Comparison of ENCODE assay signal across 13 cellular contexts in the genomic region with DNA sequence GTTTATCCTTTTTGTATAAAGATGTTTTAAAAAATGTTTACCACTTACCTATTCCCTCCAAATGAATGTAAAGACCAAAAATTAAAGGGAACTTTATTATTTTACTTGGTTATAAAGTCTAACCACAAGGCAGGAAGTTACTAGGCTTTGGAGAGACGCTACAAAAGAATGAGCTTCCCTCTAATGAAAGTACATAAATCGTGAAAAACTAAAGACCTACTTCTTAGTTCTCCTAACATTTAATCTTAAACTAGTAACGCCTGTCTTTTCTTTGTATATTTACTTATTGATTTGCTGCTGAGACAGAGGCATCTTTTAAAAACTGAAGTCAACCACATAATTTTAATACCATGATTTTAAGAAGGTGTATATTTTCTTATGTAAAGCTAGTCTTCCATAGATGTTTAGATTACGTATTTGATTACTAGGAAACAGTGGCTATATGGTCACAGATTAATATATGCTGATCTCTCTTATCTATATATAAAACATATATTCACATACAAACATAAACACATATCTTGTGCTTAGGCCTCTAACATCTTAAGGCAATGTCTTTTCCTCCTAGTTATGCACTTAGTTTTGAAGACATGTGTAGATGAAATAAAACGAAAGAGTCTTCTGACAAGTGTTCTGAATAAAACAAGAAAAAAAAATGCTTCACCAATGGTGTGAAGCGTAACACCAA.
DNase-seq lines count a peak whose midpoint lies in the region; FAIRE-seq and TF ChIP-seq lines count a peak whose summit lies in the region.
"Had no signal": no experiment of that assay in that cellular context is flagged by ENCODE, and none has a peak within 500 bp of the region (broad histone marks: within the 10 kb centered on the region; RNA-seq: fewer than 3 reads in every experiment).

No MANE protein-coding gene starts in this region.

- intact Hi-C loops in CD4-positive, alpha-beta memory T cell (cut with micrococcal nuclease), result no loop called here

- DNase-seq in A172 (ENCODE audit: low spot score) (peak; percentile 53), MG63 (no peak), NCI-H774 (lab: John Stamatoyannopoulos, UW) (no peak)
- DNase-seq in activated effector memory CD4-positive, alpha-beta T cell treated with Interleukin-2 at 50 U/mL for 16 hours, result no peak
- DNase-seq in activated CD4-positive, alpha-beta T cell treated with anti-CD3 and anti-CD28 coated beads for 48 hours, result no peak
- no peak for DNase-seq in CD4-positive, alpha-beta memory T cell
- DNase-seq: activated CD4-positive, alpha-beta T cell treated with anti-CD3 and anti-CD28 coated beads, Interleukin-2, amount 10 ng/mL, durations not matched to agents 24 days and 14 days; COR-L47; NCI-H748 treated with DMSO at 0.1 percent for 48 hours; small intestine had no signal

- peak; percentile 71 for FAIRE-seq in endometrium (lab: Jason Lieb, UNC)
- FAIRE-seq: GM19239, small intestine had no signal

- no peaks in the 10 kb centered on the region for H3K27me3 Mint-ChIP-seq in nephron (ENCODE audit: low read depth)
- no peaks in the 10 kb centered on the region for H3K27me3 Mint-ChIP-seq in CD4-positive, alpha-beta memory T cell

- no peak for TF ChIP-seq CTCF in nephron (IDR thresholded peaks at IDR 0.05; ENCODE audit: unreplicated experiment in 3 of 3)

- peaks cover 40% of the 10 kb centered on the region for H3K36me3 Mint-ChIP-seq in nephron (ENCODE audit: low read depth)
- no peaks in the 10 kb centered on the region for H3K36me3 Mint-ChIP-seq in CD4-positive, alpha-beta memory T cell

- no peaks in the 10 kb centered on the region for H3K27me3 ChIP-seq in MG63
- H3K27me3 ChIP-seq in CD4-positive, alpha-beta memory T cell (ENCODE audit: insufficient read depth, low read length), result no peaks in the 10 kb centered on the region

- H3K27ac ChIP-seq in CD4-positive, alpha-beta memory T cell (ENCODE audit: low read depth, low read length), result no peak overlapping the region

- no peaks in the 10 kb centered on the region for H3K4me1 ChIP-seq in CD4-positive, alpha-beta memory T cell (ENCODE audit: insufficient read depth, low read length)

- POLR2A ChIA-PET in CD4-positive, alpha-beta memory T cell (lab: Charles Lee; ENCODE audit: partially characterized antibody), result no interaction called here

- peak overlapping the region; percentile 99 to 100 (median 100) for H3K27ac Mint-ChIP-seq in nephron
- H3K27ac Mint-ChIP-seq in CD4-positive, alpha-beta memory T cell, result no peak overlapping the region
- H3K27ac Mint-ChIP-seq: activated CD4-positive, alpha-beta T cell treated with anti-CD3 and anti-CD28 coated beads, Interleukin-2, amount 10 ng/mL, durations not matched to agents 24 days and 14 days had no signal

- peaks cover 24% of the 10 kb centered on the region for H3K4me1 Mint-ChIP-seq in nephron
- H3K4me1 Mint-ChIP-seq in CD4-positive, alpha-beta memory T cell, result peaks cover 0 to 2% (median under 1%) of the 10 kb centered on the region in 4 donors

- peak overlapping the region; percentile 89 to 93 (median 91) for H3K4me3 Mint-ChIP-seq in nephron
- no peak overlapping the region for H3K4me3 Mint-ChIP-seq in CD4-positive, alpha-beta memory T cell
- H3K4me3 Mint-ChIP-seq: activated CD4-positive, alpha-beta T cell treated with anti-CD3 and anti-CD28 coated beads, Interleukin-2, amount 10 ng/mL, durations not matched to agents 24 days and 14 days had no signal

- peaks cover 34% of the 10 kb centered on the region for H3K9me3 Mint-ChIP-seq in nephron
- H3K9me3 Mint-ChIP-seq in CD4-positive, alpha-beta memory T cell, result peaks cover 0 to 17% (median 3%) of the 10 kb centered on the region in 8 donors
- H3K9me3 Mint-ChIP-seq: activated CD4-positive, alpha-beta T cell treated with anti-CD3 and anti-CD28 coated beads, Interleukin-2, amount 10 ng/mL, durations not matched to agents 24 days and 14 days had no signal

- CTCF ChIA-PET in CD4-positive, alpha-beta memory T cell (lab: Charles Lee; ENCODE audit: partially characterized antibody), result interaction anchor here (1.1 kb wide), 1 partner anchor 9 kb away, joined by 3 read pairs; no protein-coding TSS in a partner anchor

- H3K9me3 ChIP-seq in MG63, result peaks cover 38% of the 10 kb centered on the region
- no peaks in the 10 kb centered on the region for H3K9me3 ChIP-seq in CD4-positive, alpha-beta memory T cell (ENCODE audit: control insufficient read depth in 1 of 2, low read length in 2 of 2)

- H3K36me3 ChIP-seq in MG63, result peaks cover 37% of the 10 kb centered on the region
- H3K36me3 ChIP-seq in CD4-positive, alpha-beta memory T cell (ENCODE audit: insufficient read depth, low read length), result no peaks in the 10 kb centered on the region

- peak overlapping the region; percentile 65 for H3K4me3 ChIP-seq in MG63
- no peak overlapping the region for H3K4me3 ChIP-seq in CD4-positive, alpha-beta memory T cell (ENCODE audit: low read length in 2 of 2)

Comparison
In these comparisons a context has a peak if more than half of its experiments do, and no peak if none do; other contexts are left out.
1. H3K27ac Mint-ChIP-seq: peak in nephron (3 of 3); none in CD4-positive, alpha-beta memory T cell (0 of 7).
2. H3K4me3 Mint-ChIP-seq: peak in nephron (3 of 3); none in CD4-positive, alpha-beta memory T cell (0 of 8).